Comparison of ENCODE assay signal across 14 cellular contexts in the genomic region with DNA sequence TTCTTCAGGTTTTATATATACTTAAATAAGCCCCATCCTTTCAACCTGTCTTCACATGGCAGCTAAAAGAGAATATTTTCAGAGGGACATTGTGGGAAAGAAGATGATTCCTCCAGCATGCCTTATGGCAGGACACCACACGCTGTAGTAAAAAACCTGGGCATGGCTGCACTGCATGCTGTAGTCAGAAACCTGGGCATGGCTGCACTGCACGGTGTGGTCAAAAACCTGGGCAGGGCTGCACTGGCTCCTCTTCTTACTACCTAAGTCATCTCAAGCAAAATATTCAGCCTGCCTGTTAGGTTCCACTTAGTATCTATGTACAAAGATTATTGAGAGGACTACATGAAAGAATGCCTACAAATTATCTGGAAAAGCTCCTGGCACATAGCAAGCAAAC.
DNase-seq lines count a peak whose midpoint lies in the region; TF ChIP-seq lines count a peak whose summit lies in the region.
"Had no signal": no experiment of that assay in that cellular context is flagged by ENCODE, and none has a peak within 500 bp of the region (broad histone marks: within the 10 kb centered on the region; RNA-seq: fewer than 3 reads in every experiment).

No MANE protein-coding gene starts in this region.

- no peak for TF ChIP-seq CTCF in brain (conservative IDR thresholded peaks at IDR 0.05)
- no peak for TF ChIP-seq CTCF in dorsolateral prefrontal cortex (IDR thresholded peaks at IDR 0.05 in 54 of 56, conservative IDR thresholded peaks at IDR 0.05 in 2 of 56; ENCODE audit: low read depth in 1 of 56, partially characterized antibody in 56 of 56)
- no peak for TF ChIP-seq CTCF in nephron (IDR thresholded peaks at IDR 0.05; ENCODE audit: unreplicated experiment in 3 of 3)

- H3K36me3 Mint-ChIP-seq in brain, result peaks cover 15% of the 10 kb centered on the region
- H3K36me3 Mint-ChIP-seq in nephron (ENCODE audit: low read depth), result peaks cover 8% of the 10 kb centered on the region
- H3K36me3 Mint-ChIP-seq in activated CD4-positive, alpha-beta memory T cell treated with anti-CD3 and anti-CD28 coated beads for 36 hours, result no peaks in the 10 kb centered on the region
- no peaks in the 10 kb centered on the region for H3K36me3 Mint-ChIP-seq in CD4-positive, alpha-beta memory T cell
- H3K36me3 Mint-ChIP-seq: CD8-positive, alpha-beta T cell had no signal

- H3K27ac Mint-ChIP-seq in brain (peak overlapping the region in 3 of 5 experiments; percentile 57 to 64 (median 61)), nephron (peak overlapping the region; percentile 88 to 98 (median 97))
- no peak overlapping the region for H3K27ac Mint-ChIP-seq in activated CD4-positive, alpha-beta memory T cell treated with anti-CD3 and anti-CD28 coated beads for 36 hours
- peak overlapping the region in 1 of 7 donors; percentile 69 for H3K27ac Mint-ChIP-seq in CD4-positive, alpha-beta memory T cell
- H3K27ac Mint-ChIP-seq: CD8-positive, alpha-beta T cell had no signal

- H3K4me1 Mint-ChIP-seq in brain (peaks cover 21% of the 10 kb centered on the region), nephron (peaks cover 40% of the 10 kb centered on the region)
- no peaks in the 10 kb centered on the region for H3K4me1 Mint-ChIP-seq in activated CD4-positive, alpha-beta memory T cell treated with anti-CD3 and anti-CD28 coated beads for 36 hours (ENCODE audit: low read depth)
- H3K4me1 Mint-ChIP-seq in CD4-positive, alpha-beta memory T cell, result no peaks in the 10 kb centered on the region

- CTCF ChIA-PET in activated CD4-positive, alpha-beta memory T cell treated with anti-CD3 and anti-CD28 coated beads for 36 hours (lab: Charles Lee), result no interaction called here
- CTCF ChIA-PET in CD4-positive, alpha-beta memory T cell (lab: Charles Lee; ENCODE audit: partially characterized antibody), result no interaction called here

- H3K36me3 ChIP-seq in CD4-positive, alpha-beta memory T cell (ENCODE audit: insufficient read depth, low read length), result no peaks in the 10 kb centered on the region

- H3K27me3 Mint-ChIP-seq in brain, result peaks cover 2% of the 10 kb centered on the region
- H3K27me3 Mint-ChIP-seq in nephron (ENCODE audit: low read depth), result no peaks in the 10 kb centered on the region
- no peaks in the 10 kb centered on the region for H3K27me3 Mint-ChIP-seq in activated CD4-positive, alpha-beta memory T cell treated with anti-CD3 and anti-CD28 coated beads for 36 hours
- H3K27me3 Mint-ChIP-seq in CD4-positive, alpha-beta memory T cell, result no peaks in the 10 kb centered on the region

- H3K4me3 Mint-ChIP-seq in brain, result no peak overlapping the region
- H3K4me3 Mint-ChIP-seq in nephron, result no peak overlapping the region
- H3K4me3 Mint-ChIP-seq in activated CD4-positive, alpha-beta memory T cell treated with anti-CD3 and anti-CD28 coated beads for 36 hours, result no peak overlapping the region
- H3K4me3 Mint-ChIP-seq in CD4-positive, alpha-beta memory T cell, result no peak overlapping the region
- H3K4me3 Mint-ChIP-seq: CD8-positive, alpha-beta T cell had no signal

- H3K27me3 ChIP-seq in dorsolateral prefrontal cortex, result peaks cover 0 to 1% (median 0%) of the 10 kb centered on the region in 45 donors
- no peaks in the 10 kb centered on the region for H3K27me3 ChIP-seq in CD4-positive, alpha-beta memory T cell (ENCODE audit: insufficient read depth, low read length)

- H3K4me1 ChIP-seq in CD4-positive, alpha-beta memory T cell (ENCODE audit: insufficient read depth, low read length), result no peaks in the 10 kb centered on the region
- H3K4me1 ChIP-seq: Caco-2 had no signal

- H3K9me3 Mint-ChIP-seq in brain, result no peaks in the 10 kb centered on the region
- no peaks in the 10 kb centered on the region for H3K9me3 Mint-ChIP-seq in nephron
- H3K9me3 Mint-ChIP-seq in activated CD4-positive, alpha-beta memory T cell treated with anti-CD3 and anti-CD28 coated beads for 36 hours, result peaks cover 7% of the 10 kb centered on the region
- peaks cover 0 to 8% (median 4%) of the 10 kb centered on the region in 8 donors for H3K9me3 Mint-ChIP-seq in CD4-positive, alpha-beta memory T cell

- H3K4me3 ChIP-seq in dorsolateral prefrontal cortex, result no peak overlapping the region
- no peak overlapping the region for H3K4me3 ChIP-seq in CD4-positive, alpha-beta memory T cell (ENCODE audit: low read length in 2 of 2)
- H3K4me3 ChIP-seq: GM12878, GM23248 had no signal

- intact Hi-C loops in dorsolateral prefrontal cortex (cut with DNase I), result no loop called here
- intact Hi-C loops in activated CD4-positive, alpha-beta memory T cell treated with anti-CD3 and anti-CD28 coated beads for 36 hours (cut with micrococcal nuclease), result no loop called here
- intact Hi-C loops in CD4-positive, alpha-beta memory T cell (cut with micrococcal nuclease), result no loop called here

- peak overlapping the region in 43 of 59 donors; percentile 4 to 84 (median 55) for H3K27ac ChIP-seq in dorsolateral prefrontal cortex
- no peak overlapping the region for H3K27ac ChIP-seq in CD4-positive, alpha-beta memory T cell (ENCODE audit: low read depth, low read length)
- H3K27ac ChIP-seq: GM23248 had no signal

- POLR2A ChIA-PET in activated CD4-positive, alpha-beta memory T cell treated with anti-CD3 and anti-CD28 coated beads for 36 hours (lab: Charles Lee), result no interaction called here
- POLR2A ChIA-PET in CD4-positive, alpha-beta memory T cell (lab: Charles Lee; ENCODE audit: partially characterized antibody), result no interaction called here

- DNase-seq in dorsolateral prefrontal cortex (peak in 1 of 10 donors; percentile 50), HCEC 1CT (no peak)
- no peak for DNase-seq in activated CD4-positive, alpha-beta memory T cell treated with anti-CD3 and anti-CD28 coated beads for 36 hours
- no peak for DNase-seq in CD4-positive, alpha-beta memory T cell
- DNase-seq: Caco-2; CD8-positive, alpha-beta T cell; DMS153; DND-41; GDM1; GM23248; H7 had no signal

- no peaks in the 10 kb centered on the region for H3K9me3 ChIP-seq in CD4-positive, alpha-beta memory T cell (ENCODE audit: control insufficient read depth in 1 of 2, low read length in 2 of 2)
- H3K9me3 ChIP-seq: Caco-2 had no signal
